In the genomic region with DNA sequence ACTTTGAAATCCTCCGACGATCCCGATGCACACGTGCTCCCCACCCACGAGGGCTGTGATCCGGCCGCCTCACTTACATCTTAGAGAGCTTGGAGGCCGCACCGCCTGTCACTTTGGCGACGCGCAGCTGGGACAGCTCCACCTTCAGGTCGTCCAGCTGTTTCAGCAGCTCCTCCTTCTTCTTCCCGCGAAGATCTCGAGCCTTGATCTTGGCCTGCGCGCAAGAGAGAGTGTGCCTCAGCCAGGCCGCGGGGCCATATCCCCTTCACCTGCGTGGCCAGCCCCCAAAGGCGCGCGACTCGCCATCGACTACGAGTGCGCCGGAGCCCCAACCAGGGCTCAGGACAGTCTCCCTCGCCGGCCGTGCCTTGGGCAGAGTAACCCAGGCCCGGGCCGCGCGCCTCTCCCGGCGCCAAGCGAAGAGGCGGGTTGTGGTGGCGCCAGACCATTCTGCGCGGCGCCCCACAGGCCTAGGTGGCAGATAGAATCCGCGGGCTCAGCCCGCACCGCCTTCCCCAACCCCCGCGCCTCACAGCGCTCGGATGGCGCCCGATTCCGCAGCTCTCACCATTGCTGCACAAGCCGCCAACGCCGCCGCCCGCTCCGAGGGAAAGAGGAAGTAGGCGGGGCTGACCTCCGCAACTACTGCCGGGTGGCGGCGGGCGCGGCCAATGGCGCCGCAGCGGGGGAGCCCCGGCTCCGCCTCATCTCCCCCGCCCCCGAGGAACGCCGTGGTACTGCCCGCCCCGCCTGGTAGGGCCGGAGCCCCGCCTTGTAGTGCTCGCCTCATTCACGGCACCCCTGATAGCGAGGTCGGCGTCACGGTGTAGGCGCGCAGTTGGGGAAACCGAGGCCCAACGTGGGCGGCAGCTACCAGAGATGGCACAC, we compare ENCODE assay signal across 8 cellular contexts. TPM values are rescaled to one million over a fixed set of nuclear protein-coding genes. Genes with fewer than 3 reads are reported as not detected.
DNase-seq lines count a peak whose midpoint lies in the region; ATAC-seq and TF ChIP-seq lines count a peak whose summit lies in the region.

A gene (plus strand): TSS at position 789 of the 888 bp plus-strand sequence. CDS start 7,161 bp downstream, outside the sequence.
A gene (minus strand): TSS at position 616 of the 888 bp plus-strand sequence. CDS start 45 bp downstream, at position 571.

- H3K27me3 ChIP-seq in thoracic aorta (replicated peaks; ENCODE audit: insufficient read depth) = no peaks in the 10 kb centered on the region

- H3K4me3 Mint-ChIP-seq in osteocyte (ENCODE audit: unreplicated experiment) = peak within 1 kb of the TSS; percentile 93

- peak; percentile 15 for TF ChIP-seq CTCF in GM12865 (IDR thresholded peaks at IDR 0.05; ENCODE audit: insufficient read depth, low read depth, low read length, missing control alignments)
- TF ChIP-seq CTCF in osteocyte (IDR thresholded peaks at IDR 0.05) = peak; percentile 48
- peak; percentile 26 for TF ChIP-seq CTCF in thoracic aorta (IDR thresholded peaks at IDR 0.05)

- H3K4me1 Mint-ChIP-seq in osteocyte (ENCODE audit: unreplicated experiment) = peaks cover 27% of the 10 kb centered on the region

- DNase-seq in GM12865 (ENCODE audit: low read depth) (peak; percentile 98), NCI-H1105 (lab: John Stamatoyannopoulos, UW) (peak; percentile 91), SKM-1 (lab: John Stamatoyannopoulos, UW; ENCODE audit: unreplicated experiment) (peak; percentile 88), glomerular endothelial cell (ENCODE audit: extremely low read depth, low read depth, low spot score) (no peak), osteocyte (ENCODE audit: extremely low spot score, unreplicated experiment) (peak; percentile 98), thoracic aorta (ENCODE audit: low spot score) (peak; percentile 73)
- DNase-seq in activated naive CD4-positive, alpha-beta T cell treated with anti-CD3 and anti-CD28 coated beads, Interleukin-2, amount 50 U/mL, for 72 hours (ENCODE audit: low spot score in 2 of 2) = peak; percentile 96

- peaks cover 37 to 38% of the 10 kb centered on the region in 2 donors for H3K36me3 Mint-ChIP-seq in activated naive CD4-positive, alpha-beta T cell treated with anti-CD3 and anti-CD28 coated beads, Interleukin-2, amount 50 U/mL, for 72 hours
- H3K36me3 Mint-ChIP-seq in osteocyte (ENCODE audit: unreplicated experiment) = peaks cover 15% of the 10 kb centered on the region

- peak; percentile 94 for ATAC-seq in HG02678 (IDR thresholded peaks at IDR 0.05; ENCODE audit: unreplicated experiment)
- ATAC-seq in activated naive CD4-positive, alpha-beta T cell treated with anti-CD3 and anti-CD28 coated beads, Interleukin-2, amount 50 U/mL, for 72 hours = peak; percentile 97
- ATAC-seq in thoracic aorta (ENCODE audit: insufficient number of reproducible peaks, low FRiP score, low read depth) = peak; percentile 80

- H3K36me3 ChIP-seq in thoracic aorta = peaks cover 35% of the 10 kb centered on the region

- H3K4me1 ChIP-seq in thoracic aorta (ENCODE audit: control insufficient read depth in 1 of 2, low read depth in 2 of 2) = peaks cover 14 to 20% of the 10 kb centered on the region in 2 donors

- peak within 1 kb of the TSS; percentile 98 for H3K27ac Mint-ChIP-seq in activated naive CD4-positive, alpha-beta T cell treated with anti-CD3 and anti-CD28 coated beads, Interleukin-2, amount 50 U/mL, for 72 hours
- H3K27ac Mint-ChIP-seq in osteocyte (ENCODE audit: unreplicated experiment) = peak within 1 kb of the TSS; percentile 93

- H3K27me3 Mint-ChIP-seq in osteocyte (ENCODE audit: unreplicated experiment) = no peaks in the 10 kb centered on the region

- no peaks in the 10 kb centered on the region for H3K9me3 Mint-ChIP-seq in activated naive CD4-positive, alpha-beta T cell treated with anti-CD3 and anti-CD28 coated beads, Interleukin-2, amount 50 U/mL, for 72 hours
- no peaks in the 10 kb centered on the region for H3K9me3 Mint-ChIP-seq in osteocyte (ENCODE audit: unreplicated experiment)

- H3K27ac ChIP-seq in thoracic aorta = peak within 1 kb of the TSS; percentile 90 to 91

- H3K4me3 ChIP-seq in GM12865 (ENCODE audit: low read depth, low read length) (peak within 1 kb of the TSS; percentile 73), thoracic aorta (peak within 1 kb of the TSS; percentile 77)

- no peaks in the 10 kb centered on the region for H3K9me3 ChIP-seq in thoracic aorta

RNA-seq across cellular contexts. Expression of the first gene that starts in this region (rescaled TPM):
- 10 to 100 TPM; 86.2 to 86.5 TPM for total RNA-seq in activated naive CD4-positive, alpha-beta T cell treated with anti-CD3 and anti-CD28 coated beads, Interleukin-2, amount 50 U/mL, for 72 hours
- total RNA-seq in glomerular endothelial cell (36.8 and 52.8 TPM in 2 replicates), osteocyte (22.5 and 22.8 TPM in 2 replicates), thoracic aorta (10 to 100 TPM; 14.1 to 22.8 TPM)

RNA-seq across cellular contexts. Expression of the second gene that starts in this region (rescaled TPM):
- 1,000 to 10,000 TPM; 1,912 to 2,066 TPM for total RNA-seq in activated naive CD4-positive, alpha-beta T cell treated with anti-CD3 and anti-CD28 coated beads, Interleukin-2, amount 50 U/mL, for 72 hours
- 1,299 and 1,822 TPM in 2 replicates for total RNA-seq in glomerular endothelial cell
- 885 and 912 TPM in 2 replicates for total RNA-seq in osteocyte
- 1,000 to 10,000 TPM; 1,079 to 1,187 TPM for total RNA-seq in thoracic aorta
